Comparison of ENCODE assay signal across 10 cellular contexts in genomic region chr1:181430015-181430657, GRCh38. TPM values are rescaled to one million over a fixed set of nuclear protein-coding genes. Genes with fewer than 3 reads are reported as not detected.
DNase-seq lines count a peak whose midpoint lies in the region; ATAC-seq and TF ChIP-seq lines count a peak whose summit lies in the region.
"Had no signal": no experiment of that assay in that cellular context is flagged by ENCODE, and none has a peak within 500 bp of the region (broad histone marks: within the 10 kb centered on the region; RNA-seq: fewer than 3 reads in every experiment).

No MANE protein-coding gene starts in this region.

- ATAC-seq in GM19372 (IDR thresholded peaks at IDR 0.05; ENCODE audit: low read depth, unreplicated experiment): peak; percentile 72
- peak; percentile 67 for ATAC-seq in HG02885 (IDR thresholded peaks at IDR 0.05; ENCODE audit: poor library complexity, unreplicated experiment)
- ATAC-seq: Panc1 had no signal

- H3K4me3 Mint-ChIP-seq in Calu3 (ENCODE audit: low read depth, unreplicated experiment): no peak overlapping the region
- H3K4me3 Mint-ChIP-seq: activated B cell treated with CpG ODN at 0.5 μM for 24 hours had no signal

- no peak overlapping the region for H3K27ac Mint-ChIP-seq in Calu3 (ENCODE audit: unreplicated experiment)
- H3K27ac Mint-ChIP-seq: activated B cell treated with CpG ODN at 0.5 μM for 24 hours had no signal

- intact Hi-C loops in Calu3 (cut with micrococcal nuclease; ENCODE audit: unreplicated experiment): no loop called here

- CTCF ChIA-PET in Calu3 (lab: Charles Lee): no interaction called here

- H3K27ac ChIP-seq in angular gyrus (ENCODE audit: low read depth, low read length) (peak overlapping the region; percentile 87), temporal lobe (ENCODE audit: low read depth, low read length) (peak overlapping the region; percentile 94)

- no peak for TF ChIP-seq CTCF in Calu3 (IDR thresholded peaks at IDR 0.05; ENCODE audit: unreplicated experiment)

- no TSS peak for BruUV-seq in Calu3 (replicated peaks; lab: Mats Ljungman, UMichigan)

- peaks cover 25% of the 10 kb centered on the region for H3K27me3 Mint-ChIP-seq in Calu3 (ENCODE audit: unreplicated experiment)

- H3K9me3 Mint-ChIP-seq in Calu3 (ENCODE audit: low read depth, unreplicated experiment): peaks cover 3% of the 10 kb centered on the region
- H3K9me3 Mint-ChIP-seq: activated B cell treated with CpG ODN at 0.5 μM for 24 hours had no signal

- H3K36me3 Mint-ChIP-seq in Calu3 (ENCODE audit: insufficient read depth, unreplicated experiment): no peaks in the 10 kb centered on the region

- DNase-seq in cerebellum (ENCODE audit: low spot score): no peak
- DNase-seq in Calu3: no peak
- DNase-seq in NCI-H2227 treated with DMSO at 0.1 percent for 48 hours (lab: John Stamatoyannopoulos, UW): no peak
- DNase-seq: activated B cell treated with CpG ODN at 0.5 μM for 24 hours had no signal

- peaks cover under 1% of the 10 kb centered on the region for H3K4me1 Mint-ChIP-seq in Calu3 (ENCODE audit: low read depth, unreplicated experiment)
- H3K4me1 Mint-ChIP-seq: activated B cell treated with CpG ODN at 0.5 μM for 24 hours had no signal

RNA-seq across cellular contexts. Expression of gene CACNA1E, which starts 53.2 kb away (rescaled TPM):
- total RNA-seq in temporal lobe: 62.7 TPM
- total RNA-seq in cerebellum: 51.2 TPM
- not detected in 2 replicates for total RNA-seq in Calu3 (2022)
- total RNA-seq: M059J had no signal

Comparison
In these comparisons a context has a peak if more than half of its experiments do, and no peak if none do; other contexts are left out.
1. RNA of gene CACNA1E, which starts 53.2 kb away (total RNA-seq): 62.7 TPM in temporal lobe (single experiment) and 51.2 TPM in cerebellum (single experiment); not detected in Calu3; every median in the first group is over 10 times any median in the second.